ENCODE assay signal across 14 cellular contexts in genomic region chr12:11756022-11756421, GRCh38.
DNase-seq lines count a peak whose midpoint lies in the region; ATAC-seq and TF ChIP-seq lines count a peak whose summit lies in the region.
"Had no signal": no experiment of that assay in that cellular context is flagged by ENCODE, and none has a peak within 500 bp of the region (broad histone marks: within the 10 kb centered on the region; RNA-seq: fewer than 3 reads in every experiment).

No MANE protein-coding gene starts in this region.

- 38 to 58% (median 49%) methylated on average over 2 of the region's 2 CpGs for WGBS in heart left ventricle, 4 donors
- WGBS in prostate gland: 58% methylated on average over 2 of the region's 2 CpGs

- no peaks in the 10 kb centered on the region for H4K20me1 ChIP-seq in OCI-LY7 (ENCODE audit: insufficient read depth, low read length)

- H3K9me3 Mint-ChIP-seq in CD14-positive monocyte: peaks cover 0 to 2% (median 0%) of the 10 kb centered on the region in 7 donors

- TF ChIP-seq CTCF in CD14-positive monocyte (IDR thresholded peaks at IDR 0.05): no peak
- TF ChIP-seq CTCF in OCI-LY7 (conservative IDR thresholded peaks at IDR 0.05; ENCODE audit: low read length): no peak
- no peak for TF ChIP-seq CTCF in heart left ventricle (IDR thresholded peaks at IDR 0.05)
- no peak for TF ChIP-seq CTCF in prostate gland (IDR thresholded peaks at IDR 0.05)
- no peak for TF ChIP-seq CTCF in BE2C (IDR thresholded peaks at IDR 0.05; ENCODE audit: low read depth, low read length)

- CTCF ChIA-PET in OCI-LY7 (lab: Charles Lee; ENCODE audit: unreplicated experiment): interaction anchor here (0.6 kb wide), 1 partner anchor 269 kb away, joined by 3 read pairs; no protein-coding TSS in a partner anchor

- peaks cover 78% of the 10 kb centered on the region for H3K4me1 Mint-ChIP-seq in CD14-positive monocyte

- H3K4me3 Mint-ChIP-seq in CD14-positive monocyte: peak overlapping the region in 1 of 2 donors; percentile 10

- no peaks in the 10 kb centered on the region for H3K9me2 ChIP-seq in OCI-LY7 (ENCODE audit: insufficient read depth, low read length)

- POLR2A ChIA-PET in OCI-LY7 (lab: Charles Lee): interaction anchor here (0.6 to 15.4 kb wide), 3 partner anchors 14 to 136 kb away, joined by 3 to 201 read pairs (median 53); no protein-coding TSS in a partner anchor

- H3K36me3 ChIP-seq in OCI-LY7 (ENCODE audit: insufficient read depth, low read length) (peaks cover 11% of the 10 kb centered on the region; the same call in 1 of the 2 replicates), heart left ventricle (peaks cover 0 to 40% (median 7%) of the 10 kb centered on the region in 9 donors), prostate gland (no peaks in the 10 kb centered on the region), BE2C (no peaks in the 10 kb centered on the region)
- H3K36me3 ChIP-seq: SJCRH30 had no signal

- intact Hi-C loops in CD14-positive monocyte (cut with micrococcal nuclease): loop anchor here in 1 of 2 donors (10.0 kb wide), 1 partner anchor 79 kb away; no protein-coding TSS in a partner anchor
- intact Hi-C loops in OCI-LY7 (cut with micrococcal nuclease; ENCODE audit: unreplicated experiment): loop anchor here (10.0 kb wide), 2 partner anchors 599 to 969 kb away; partner anchors contain the start of genes BORCS5 and MANSC1
- intact Hi-C loops in heart left ventricle (cut with DNase I): loop anchor here in 8 of 10 donors (5.0 to 10.0 kb wide), 5 partner anchors 51 to 109 kb away; no protein-coding TSS in a partner anchor
- intact Hi-C loops in prostate gland (cut with DNase I): no loop called here

- ATAC-seq in heart left ventricle: peak; percentile 74 to 88 (median 84)
- ATAC-seq: K562 had no signal

- H3K27me3 ChIP-seq in heart left ventricle (no peaks in the 10 kb centered on the region), prostate gland (replicated peaks; ENCODE audit: insufficient read depth) (no peaks in the 10 kb centered on the region), BE2C (no peaks in the 10 kb centered on the region)
- H3K27me3 ChIP-seq: dorsolateral prefrontal cortex, SJCRH30 had no signal

- peak overlapping the region in 6 of 7 donors; percentile 21 to 86 (median 62) for H3K27ac Mint-ChIP-seq in CD14-positive monocyte

- H3K9me3 ChIP-seq in OCI-LY7 (ENCODE audit: low read length): no peaks in the 10 kb centered on the region
- H3K9me3 ChIP-seq in heart left ventricle: no peaks in the 10 kb centered on the region
- H3K9me3 ChIP-seq in prostate gland: no peaks in the 10 kb centered on the region
- no peaks in the 10 kb centered on the region for H3K9me3 ChIP-seq in BE2C
- H3K9me3 ChIP-seq: SJCRH30 had no signal

- no TSS peak for BruUV-seq in OCI-LY7 (replicated peaks; lab: Mats Ljungman, UMichigan)

- TF ChIP-seq POLR2A in heart left ventricle (IDR thresholded peaks at IDR 0.05) (no peak), prostate gland (IDR thresholded peaks at IDR 0.05) (no peak)

- H3K27ac ChIP-seq in OCI-LY7 (ENCODE audit: low read depth, low read length, poor library complexity, severe bottlenecking) (peak overlapping the region; percentile 100), heart left ventricle (peak overlapping the region; percentile 9 to 89 (median 74)), prostate gland (peak overlapping the region; percentile 32 to 65)
- H3K27ac ChIP-seq: SJCRH30 had no signal

- peaks cover 100% of the 10 kb centered on the region for H3K4me1 ChIP-seq in OCI-LY7 (ENCODE audit: insufficient read depth, low read length, poor library complexity, severe bottlenecking)
- peaks cover 5 to 93% (median 64%) of the 10 kb centered on the region in 12 donors for H3K4me1 ChIP-seq in heart left ventricle
- H3K4me1 ChIP-seq in prostate gland (replicated peaks): no peaks in the 10 kb centered on the region
- H3K4me1 ChIP-seq in BE2C: no peaks in the 10 kb centered on the region; the same call in 1 of the 2 replicates
- H3K4me1 ChIP-seq: SJCRH30 had no signal

- H3K36me3 Mint-ChIP-seq in CD14-positive monocyte: peaks cover 60 to 74% of the 10 kb centered on the region in 2 donors

- peak overlapping the region; percentile 30 for H3K4me3 ChIP-seq in OCI-LY7 (ENCODE audit: low read depth, low read length, poor library complexity, severe bottlenecking)
- no peak overlapping the region for H3K4me3 ChIP-seq in heart left ventricle
- no peak overlapping the region for H3K4me3 ChIP-seq in prostate gland
- H3K4me3 ChIP-seq in BE2C (ENCODE audit: low read depth, low read length): no peak overlapping the region
- H3K4me3 ChIP-seq: dorsolateral prefrontal cortex, K562, SJCRH30 had no signal

- peaks cover 32% of the 10 kb centered on the region; the same call in 1 of the 2 replicates for H3K79me2 ChIP-seq in OCI-LY7 (ENCODE audit: insufficient read depth, low read depth, low read length)

- no peak for DNase-seq in CD14-positive monocyte (ENCODE audit: low spot score)
- no peak for DNase-seq in OCI-LY7 (ENCODE audit: low spot score)
- peak in 4 of 5 donors; percentile 49 to 79 (median 54) for DNase-seq in heart left ventricle
- DNase-seq in prostate gland (ENCODE audit: low spot score): no peak
- DNase-seq in stimulated activated CD4-positive, alpha-beta T cell treated with anti-CD3 and anti-CD28 coated beads, Interleukin-4, amount 100 ng/mL, for 4 hours: no peak
- no peak for DNase-seq in BE2C
- no peak for DNase-seq in germinal center (ENCODE audit: low spot score)
- no peak for DNase-seq in NCI-H187 treated with DMSO at 0.1 percent for 48 hours (lab: John Stamatoyannopoulos, UW)
- DNase-seq: DMS79 treated with DMSO at 0.1 percent for 48 hours; dorsolateral prefrontal cortex; NCI-H1694 treated with DMSO at 0.1 percent for 48 hours; SJCRH30; stimulated activated CD8-positive, alpha-beta memory T cell treated with anti-CD3 and anti-CD28 coated beads, Interleukin-4, amount 100 ng/mL, for 48 hours had no signal

- peak overlapping the region; percentile 76 for H3K4me2 ChIP-seq in OCI-LY7 (ENCODE audit: low read length)

- peaks cover 0 to 2% (median 0%) of the 10 kb centered on the region in 3 donors for H3K27me3 Mint-ChIP-seq in CD14-positive monocyte (ENCODE audit: low read depth in 3 of 3)

- no peak overlapping the region; the same call in 1 of the 2 replicates for H2AFZ ChIP-seq in OCI-LY7 (ENCODE audit: low read length)

Comparison
In these comparisons a context has a peak if more than half of its experiments do, and no peak if none do; other contexts are left out.
1. DNase-seq: peak in heart left ventricle (4 of 5); none in CD14-positive monocyte (single experiment), OCI-LY7 (single experiment), prostate gland (single experiment), stimulated activated CD4-positive, alpha-beta T cell treated with anti-CD3 and anti-CD28 coated beads, Interleukin-4, amount 100 ng/mL, for 4 hours (0 of 2), BE2C (single experiment), germinal center (single experiment) and NCI-H187 treated with DMSO at 0.1 percent for 48 hours (single experiment).
2. H3K27ac ChIP-seq: peak in every context shown above with its lines; median percentile 100 in OCI-LY7; 74 in heart left ventricle; 48 in prostate gland.